Comparison of ENCODE assay signal across 19 cellular contexts in the genomic region with DNA sequence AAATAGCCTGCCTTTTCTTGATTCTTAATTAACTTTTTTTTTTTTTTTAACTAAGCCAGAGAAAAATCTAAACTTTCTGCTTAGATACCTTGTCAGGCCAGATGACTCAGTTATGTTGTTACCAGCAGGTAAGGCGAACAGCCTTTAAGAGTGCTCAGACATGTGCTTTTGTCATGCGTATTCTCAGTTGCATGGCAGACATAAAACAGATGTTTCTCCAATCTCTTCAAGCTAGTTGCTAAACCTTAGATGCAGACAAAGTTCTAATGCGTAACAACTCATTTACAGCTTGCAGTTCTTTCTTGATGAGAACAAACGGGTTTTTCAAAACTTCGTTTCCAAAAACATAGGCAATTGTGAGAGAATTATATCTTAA. TPM values are rescaled to one million over a fixed set of nuclear protein-coding genes. Genes with fewer than 3 reads are reported as not detected.
DNase-seq lines count a peak whose midpoint lies in the region; ATAC-seq, FAIRE-seq and TF ChIP-seq lines count a peak whose summit lies in the region.
"Had no signal": no experiment of that assay in that cellular context is flagged by ENCODE, and none has a peak within 500 bp of the region (broad histone marks: within the 10 kb centered on the region; RNA-seq: fewer than 3 reads in every experiment).

No MANE protein-coding gene starts in this region.

- peak overlapping the region; percentile 81 for H3K4me2 ChIP-seq in smooth muscle cell
- H3K4me2 ChIP-seq: BLaER1, KMS-11 had no signal

- H3K27ac ChIP-seq in SK-N-MC (peak overlapping the region; percentile 92), smooth muscle cell (ENCODE audit: low read depth) (no peak overlapping the region)
- H3K27ac ChIP-seq: BLaER1, GM23248, HL-60, KMS-11 had no signal

- no peak for ATAC-seq in GM18873 (IDR thresholded peaks at IDR 0.05; ENCODE audit: low FRiP score, unreplicated experiment)

- H3K79me2 ChIP-seq in smooth muscle cell (ENCODE audit: low read depth), result no peaks in the 10 kb centered on the region

- DNase-seq in SK-N-MC (ENCODE audit: low read depth, low spot score) (no peak), fibroblast of villous mesenchyme (ENCODE audit: low read depth) (peak; percentile 31), islet precursor cell (peak; percentile 59), smooth muscle cell (lab: John Stamatoyannopoulos, UW; ENCODE audit: unreplicated experiment) (no peak), GM12892 (ENCODE audit: insufficient read length) (no peak), dedifferentiated amniotic fluid mesenchymal stem cell (ENCODE audit: extremely low spot score) (no peak)
- DNase-seq: CD8-positive, alpha-beta memory T cell; DND-41; GF-D8; GM23248; MG63; NCI-H1092 treated with DMSO at 0.1 percent for 48 hours; NCI-H1694 treated with DMSO at 0.1 percent for 48 hours; NCI-H446 treated with DMSO at 0.1 percent for 48 hours had no signal

- no peaks in the 10 kb centered on the region for H3K27me3 ChIP-seq in smooth muscle cell (ENCODE audit: low read depth)
- H3K27me3 ChIP-seq: BLaER1, MG63 had no signal

- no peak for FAIRE-seq in GM12892 (lab: Jason Lieb, UNC)
- FAIRE-seq: RCC 7860 had no signal

- H4K20me1 ChIP-seq in smooth muscle cell (ENCODE audit: low read depth), result no peaks in the 10 kb centered on the region
- H4K20me1 ChIP-seq: BLaER1 had no signal

- TF ChIP-seq CTCF in fibroblast of villous mesenchyme (IDR thresholded peaks at IDR 0.05; ENCODE audit: insufficient read depth, low read depth, low read length) (no peak), smooth muscle cell (IDR thresholded peaks at IDR 0.05; ENCODE audit: borderline replicate concordance, insufficient read depth, poor library complexity, severe bottlenecking) (no peak)

- H2AFZ ChIP-seq in smooth muscle cell (ENCODE audit: low read depth), result peak overlapping the region; percentile 84
- H2AFZ ChIP-seq: GM23248 had no signal

- no peak for TF ChIP-seq POLR2A in GM12892 (IDR thresholded peaks at IDR 0.05; ENCODE audit: low read depth, low read length)

- H3F3A ChIP-seq in smooth muscle cell (ENCODE audit: low read depth), result no peaks in the 10 kb centered on the region

- H3K9me3 ChIP-seq in SK-N-MC (ENCODE audit: low read depth, low read length) (no peaks in the 10 kb centered on the region), smooth muscle cell (replicated peaks; ENCODE audit: low read depth) (no peaks in the 10 kb centered on the region)
- H3K9me3 ChIP-seq: BLaER1, MG63 had no signal

- H3K4me3 ChIP-seq in SK-N-MC, result peak overlapping the region; percentile 69
- H3K4me3 ChIP-seq in fibroblast of villous mesenchyme (ENCODE audit: low read depth, low read length), result no peak overlapping the region
- H3K4me3 ChIP-seq in smooth muscle cell, result peak overlapping the region; percentile 33
- H3K4me3 ChIP-seq: BLaER1, GM23248, MG63 had no signal

- no peaks in the 10 kb centered on the region for H3K4me1 ChIP-seq in smooth muscle cell (ENCODE audit: low read depth)
- H3K4me1 ChIP-seq: BLaER1 had no signal

- H3K36me3 ChIP-seq in SK-N-MC (ENCODE audit: insufficient read depth, low read length) (no peaks in the 10 kb centered on the region), smooth muscle cell (ENCODE audit: low read depth) (no peaks in the 10 kb centered on the region)
- H3K36me3 ChIP-seq: BLaER1, MG63 had no signal

- WGBS in smooth muscle cell (ENCODE audit: low lambda C conversion rate), result 16% methylated on average over 5 of the region's 5 CpGs

- H3K9ac ChIP-seq in SK-N-MC (ENCODE audit: insufficient read length) (peak overlapping the region; percentile 27), smooth muscle cell (ENCODE audit: low read depth) (no peak overlapping the region)
- H3K9ac ChIP-seq: BLaER1, GM23248, KMS-11 had no signal

RNA-seq across cellular contexts. Expression of a gene that starts 49.7 kb away (rescaled TPM):
- total RNA-seq in fibroblast of villous mesenchyme (not detected in 2 replicates), smooth muscle cell (not detected in 2 replicates)
- polyA plus RNA-seq in smooth muscle cell, result not detected in 2 replicates
- not detected for polyA plus RNA-seq in GM12892 (2012; ENCODE audit: missing spikeins)
- total RNA-seq: CD8-positive, alpha-beta memory T cell; GM23248 had no signal
- polyA plus RNA-seq: CD8-positive, alpha-beta memory T cell; GM23248 had no signal

Comparison
In these comparisons a context has a peak if more than half of its experiments do, and no peak if none do; other contexts are left out.
1. DNase-seq: peak in fibroblast of villous mesenchyme (single experiment) and islet precursor cell (single experiment); none in SK-N-MC (single experiment), smooth muscle cell (single experiment), GM12892 (single experiment) and dedifferentiated amniotic fluid mesenchymal stem cell (single experiment).